Comparison of ENCODE assay signal across 18 cellular contexts in the genomic region with DNA sequence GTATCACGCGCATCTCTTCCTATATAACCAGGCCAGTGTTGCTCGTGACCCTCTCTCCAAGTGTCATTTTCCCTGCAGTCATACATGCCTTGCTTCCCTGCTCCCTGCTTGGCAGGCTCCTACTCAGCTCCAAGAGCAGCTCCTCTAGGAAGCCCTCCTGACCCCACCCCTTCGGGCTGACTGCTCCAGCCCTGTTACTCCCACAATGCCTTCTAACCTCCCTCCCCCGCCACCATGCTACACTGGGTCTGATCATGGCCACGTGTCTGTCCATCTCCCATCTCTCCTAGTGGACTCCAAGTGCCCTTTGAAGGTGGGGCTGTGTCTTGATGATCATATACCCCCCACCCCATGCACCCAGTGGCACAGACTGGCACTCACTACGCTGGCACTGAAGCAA.
"Had no signal": no experiment of that assay in that cellular context is flagged by ENCODE, and none has a peak within 500 bp of the region (broad histone marks: within the 10 kb centered on the region; RNA-seq: fewer than 3 reads in every experiment).

No MANE protein-coding gene starts in this region.

- H3K9me3 ChIP-seq: body of pancreas, lower lobe of right lung, SJSA1 had no signal

- H3K9me3 Mint-ChIP-seq: natural killer cell treated with Interleukin-12 subunit alpha and Interleukin-12 subunit beta and Interleukin-15 and Interleukin-18, amount 100 ng/mL, for 72 hours; T-helper 1 cell treated with Interleukin-12 subunit alpha and Interleukin-12 subunit beta and Interleukin-4 antibody, amounts not matched to agents 30 μg/mL and 1 μg/mL, for 36 hours had no signal

- H3K4me3 Mint-ChIP-seq: activated naive CD8-positive, alpha-beta T cell; natural killer cell treated with Interleukin-12 subunit alpha and Interleukin-12 subunit beta and Interleukin-15 and Interleukin-18, amount 100 ng/mL, for 72 hours; T-helper 1 cell treated with Interleukin-12 subunit alpha and Interleukin-12 subunit beta and Interleukin-4 antibody, amounts not matched to agents 30 μg/mL and 1 μg/mL, for 36 hours had no signal

- H3K27ac ChIP-seq: body of pancreas, lower lobe of right lung, SJSA1 had no signal

- H3K36me3 Mint-ChIP-seq: activated naive CD8-positive, alpha-beta T cell; natural killer cell treated with Interleukin-12 subunit alpha and Interleukin-12 subunit beta and Interleukin-15 and Interleukin-18, amount 100 ng/mL, for 72 hours had no signal

- H3K27ac Mint-ChIP-seq: activated naive CD8-positive, alpha-beta T cell; T-helper 1 cell treated with Interleukin-12 subunit alpha and Interleukin-12 subunit beta and Interleukin-4 antibody, amounts not matched to agents 30 μg/mL and 1 μg/mL, for 36 hours had no signal

- ATAC-seq: body of pancreas; left colon; lower lobe of right lung; natural killer cell treated with Interleukin-12 subunit alpha and Interleukin-12 subunit beta and Interleukin-15 and Interleukin-18, amount 100 ng/mL, for 72 hours; stimulated activated naive CD8-positive, alpha-beta T cell treated with anti-CD3 and anti-CD28 coated beads, Interleukin-15, Interleukin-2, amounts not matched to agents 100 U/mL and 50 U/mL, for 24 hours had no signal

- H3K27me3 ChIP-seq: body of pancreas, SJSA1 had no signal

- DNase-seq: activated CD4-positive, alpha-beta T cell treated with anti-CD3 and anti-CD28 coated beads, Interleukin-2, amount 50 U/mL, for 4 hours; activated CD4-positive, CD25-positive, alpha-beta regulatory T cell treated with anti-CD3 and anti-CD28 coated beads, Interleukin-2, amount 50 U/mL, for 72 hours; activated effector memory CD4-positive, alpha-beta T cell treated with Interleukin-2 at 50 U/mL for 16 hours; activated T-cell treated with anti-CD3 and anti-CD28 coated beads, Interleukin-2, amount 50 U/mL, for 1 hour; body of pancreas; erythroblast; foreskin melanocyte; hypothalamus; left colon; lower lobe of right lung; occipital lobe; stimulated activated CD4-positive, alpha-beta T cell treated with anti-CD3 and anti-CD28 coated beads, Interleukin-2, amount 100 ng/mL, for 24 hours; stimulated activated naive CD8-positive, alpha-beta T cell treated with anti-CD3 and anti-CD28 coated beads, Interleukin-15, Interleukin-2, amounts not matched to agents 100 U/mL and 50 U/mL, for 24 hours; trophoblast cell had no signal

- H3K4me1 ChIP-seq: body of pancreas, lower lobe of right lung had no signal

- H3K27me3 Mint-ChIP-seq: activated naive CD8-positive, alpha-beta T cell; natural killer cell treated with Interleukin-12 subunit alpha and Interleukin-12 subunit beta and Interleukin-15 and Interleukin-18, amount 100 ng/mL, for 72 hours had no signal
